ENCODE assay signal across 10 cellular contexts in the genomic region with DNA sequence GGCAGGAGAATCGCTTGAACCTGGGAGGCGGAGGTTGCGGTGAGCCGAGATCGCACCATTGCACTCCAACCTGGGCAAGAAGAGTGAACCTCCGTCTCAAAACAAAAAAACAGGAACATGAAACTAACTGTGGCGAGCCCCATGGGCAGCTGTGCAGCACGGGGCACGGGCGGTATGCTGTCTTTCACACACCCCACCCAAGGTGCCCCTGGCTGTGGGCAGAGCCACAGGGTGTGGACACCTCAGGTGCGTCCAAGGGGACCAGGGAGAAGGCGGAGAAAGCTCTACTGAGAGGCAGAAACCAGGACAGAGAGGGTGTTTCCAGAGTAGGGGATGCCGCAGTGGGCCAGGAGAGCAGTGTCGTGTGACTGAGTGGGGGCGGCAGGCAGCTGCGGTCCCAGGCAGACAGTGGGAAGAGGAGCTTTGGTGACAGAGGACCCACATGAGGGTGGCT. TPM values are rescaled to one million over a fixed set of nuclear protein-coding genes. Genes with fewer than 3 reads are reported as not detected.
A peak's percentile ranks its signal among the peaks of the same experiment; 100 is the strongest.
DNase-seq lines count a peak whose midpoint lies in the region; ATAC-seq and TF ChIP-seq lines count a peak whose summit lies in the region.
"Had no signal": no experiment of that assay in that cellular context is flagged by ENCODE, and none has a peak within 500 bp of the region (broad histone marks: within the 10 kb centered on the region; RNA-seq: fewer than 3 reads in every experiment).

No MANE protein-coding gene starts in this region.

- peaks cover 0 to 1% (median 0%) of the 10 kb centered on the region in 7 donors for H3K9me3 Mint-ChIP-seq in CD4-positive, CD25-positive, alpha-beta regulatory T cell
- H3K9me3 Mint-ChIP-seq in activated naive CD8-positive, alpha-beta T cell treated with anti-CD3 and anti-CD28 coated beads for 36 hours: peaks cover 9% of the 10 kb centered on the region
- H3K9me3 Mint-ChIP-seq in HFFc6: no peaks in the 10 kb centered on the region

- ATAC-seq in CD4-positive, CD25-positive, alpha-beta regulatory T cell (ENCODE audit: low read depth in 2 of 2): peak; percentile 65 to 68
- ATAC-seq in GM19324 (IDR thresholded peaks at IDR 0.05; ENCODE audit: low FRiP score, unreplicated experiment) (peak; percentile 89), HG03064 (IDR thresholded peaks at IDR 0.05; ENCODE audit: low read depth, unreplicated experiment) (peak; percentile 72)

- peaks cover 31% of the 10 kb centered on the region for H3K36me3 ChIP-seq in CD4-positive, CD25-positive, alpha-beta regulatory T cell (ENCODE audit: control insufficient read depth, insufficient read depth, low read length)
- H3K36me3 ChIP-seq in prostate gland: peaks cover 7 to 9% of the 10 kb centered on the region in 2 donors

- peaks cover 0 to 30% (median 13%) of the 10 kb centered on the region in 4 donors for H3K4me1 Mint-ChIP-seq in CD4-positive, CD25-positive, alpha-beta regulatory T cell
- H3K4me1 Mint-ChIP-seq in activated naive CD8-positive, alpha-beta T cell treated with anti-CD3 and anti-CD28 coated beads for 36 hours: peaks cover 19% of the 10 kb centered on the region
- no peaks in the 10 kb centered on the region for H3K4me1 Mint-ChIP-seq in HFFc6 (ENCODE audit: low read depth)

- H3K27ac Mint-ChIP-seq in CD4-positive, CD25-positive, alpha-beta regulatory T cell: no peak overlapping the region
- H3K27ac Mint-ChIP-seq in activated naive CD8-positive, alpha-beta T cell treated with anti-CD3 and anti-CD28 coated beads for 36 hours: peak overlapping the region; percentile 80
- H3K27ac Mint-ChIP-seq in HFFc6: no peak overlapping the region; the same call in 1 of the 2 replicates

- H3K4me1 ChIP-seq in CD4-positive, CD25-positive, alpha-beta regulatory T cell (ENCODE audit: control insufficient read depth, insufficient read depth, low read length, poor library complexity, severe bottlenecking): no peaks in the 10 kb centered on the region
- no peaks in the 10 kb centered on the region for H3K4me1 ChIP-seq in prostate gland (replicated peaks)
- H3K4me1 ChIP-seq: thyroid gland had no signal

- peaks cover 44% of the 10 kb centered on the region for H3K36me3 Mint-ChIP-seq in CD4-positive, CD25-positive, alpha-beta regulatory T cell
- H3K36me3 Mint-ChIP-seq in activated naive CD8-positive, alpha-beta T cell treated with anti-CD3 and anti-CD28 coated beads for 36 hours: peaks cover 76% of the 10 kb centered on the region
- peaks cover 44% of the 10 kb centered on the region for H3K36me3 Mint-ChIP-seq in HFFc6 (ENCODE audit: low read depth)

- H3K4me3 Mint-ChIP-seq in CD4-positive, CD25-positive, alpha-beta regulatory T cell: no peak overlapping the region
- H3K4me3 Mint-ChIP-seq in activated naive CD8-positive, alpha-beta T cell treated with anti-CD3 and anti-CD28 coated beads for 36 hours: peak overlapping the region; percentile 32
- no peak overlapping the region for H3K4me3 Mint-ChIP-seq in HFFc6

- H3K27me3 ChIP-seq in CD4-positive, CD25-positive, alpha-beta regulatory T cell (ENCODE audit: control insufficient read depth, insufficient read depth, low read length): no peaks in the 10 kb centered on the region
- no peaks in the 10 kb centered on the region for H3K27me3 ChIP-seq in prostate gland (replicated peaks; ENCODE audit: insufficient read depth)
- H3K27me3 ChIP-seq: thyroid gland had no signal

- no peak overlapping the region for H3K4me3 ChIP-seq in CD4-positive, CD25-positive, alpha-beta regulatory T cell (ENCODE audit: low read depth, low read length)
- H3K4me3 ChIP-seq in prostate gland: no peak overlapping the region
- H3K4me3 ChIP-seq: thyroid gland had no signal

- DNase-seq in CD4-positive, CD25-positive, alpha-beta regulatory T cell: no peak
- DNase-seq in activated naive CD8-positive, alpha-beta T cell treated with anti-CD3 and anti-CD28 coated beads for 36 hours: no peak
- no peak for DNase-seq in HFFc6
- DNase-seq in GM03348 (ENCODE audit: low spot score): no peak
- no peak for DNase-seq in prostate gland (ENCODE audit: low spot score)
- DNase-seq in activated CD4-positive, alpha-beta T cell treated with anti-CD3 and anti-CD28 coated beads, Interleukin-2, amount 50 U/mL, for 1 hour: no peak
- DNase-seq: DND-41 had no signal

- no peak overlapping the region for H3K27ac ChIP-seq in CD4-positive, CD25-positive, alpha-beta regulatory T cell (ENCODE audit: insufficient read depth, low read length, poor library complexity, severe bottlenecking)
- no peak overlapping the region for H3K27ac ChIP-seq in prostate gland
- H3K27ac ChIP-seq: thyroid gland had no signal

- no peaks in the 10 kb centered on the region for H3K9me3 ChIP-seq in CD4-positive, CD25-positive, alpha-beta regulatory T cell (ENCODE audit: control insufficient read depth in 2 of 2, low read length in 2 of 2)
- no peaks in the 10 kb centered on the region for H3K9me3 ChIP-seq in prostate gland
- H3K9me3 ChIP-seq: thyroid gland had no signal

- TF ChIP-seq CTCF in HFFc6 (IDR thresholded peaks at IDR 0.05) (no peak), prostate gland (IDR thresholded peaks at IDR 0.05) (no peak)

- intact Hi-C loops in prostate gland (cut with DNase I): no loop called here

- WGBS in prostate gland: 94% methylated on average over 16 of the region's 16 CpGs

- no peak for TF ChIP-seq POLR2A in prostate gland (IDR thresholded peaks at IDR 0.05)

- no peaks in the 10 kb centered on the region for H3K27me3 Mint-ChIP-seq in CD4-positive, CD25-positive, alpha-beta regulatory T cell
- peaks cover 4% of the 10 kb centered on the region for H3K27me3 Mint-ChIP-seq in activated naive CD8-positive, alpha-beta T cell treated with anti-CD3 and anti-CD28 coated beads for 36 hours
- H3K27me3 Mint-ChIP-seq in HFFc6 (ENCODE audit: insufficient read depth): peaks cover under 1% of the 10 kb centered on the region; the same call in 1 of the 2 replicates

RNA-seq across cellular contexts. Expression of a gene that starts 29.8 kb away (rescaled TPM):
- 71.4 TPM for total RNA-seq in CD4-positive, CD25-positive, alpha-beta regulatory T cell
- polyA plus RNA-seq in CD4-positive, CD25-positive, alpha-beta regulatory T cell: 10 to 100 TPM; 23.1 to 39.9 (median 34.2) TPM
- 10 to 100 TPM; 81.1 to 84.8 TPM for total RNA-seq in activated naive CD8-positive, alpha-beta T cell treated with anti-CD3 and anti-CD28 coated beads for 36 hours
- total RNA-seq in HFFc6 (2021; fragmentation: NEBNext Ultra II Directional; extraction: Animal tissue kit (Norgen Biotek cat#: 25700)): 10 to 100 TPM; 50.1 to 68.0 (median 52.9) TPM
- 10 to 100 TPM; 40.5 to 85.5 TPM for total RNA-seq in prostate gland

RNA-seq across cellular contexts. Expression of a gene that starts 37.4 kb away (rescaled TPM):
- total RNA-seq in CD4-positive, CD25-positive, alpha-beta regulatory T cell: 16.8 TPM
- 10 to 100 TPM; 13.1 to 16.4 (median 14.8) TPM for polyA plus RNA-seq in CD4-positive, CD25-positive, alpha-beta regulatory T cell
- total RNA-seq in activated naive CD8-positive, alpha-beta T cell treated with anti-CD3 and anti-CD28 coated beads for 36 hours: 10 to 100 TPM; 16.7 to 18.4 TPM
- 1 to 10 TPM; 6.2 to 9.6 (median 8.1) TPM for total RNA-seq in HFFc6 (2021; fragmentation: NEBNext Ultra II Directional; extraction: Animal tissue kit (Norgen Biotek cat#: 25700))
- 10 to 100 TPM; 19.1 to 38.3 TPM for total RNA-seq in prostate gland
